In genomic region chr6:65295812-65296211, GRCh38 we compare ENCODE assay signal across 28 cellular contexts.
"Had no signal": no experiment of that assay in that cellular context is flagged by ENCODE, and none has a peak within 500 bp of the region (broad histone marks: within the 10 kb centered on the region; RNA-seq: fewer than 3 reads in every experiment).

No MANE protein-coding gene starts in this region.

- H3K4me3 ChIP-seq: ascending aorta, cardiac muscle cell, colonic mucosa had no signal

- DNase-seq: activated CD4-positive, alpha-beta memory T cell treated with anti-CD3 and anti-CD28 coated beads, Interleukin-2, amount 10 ng/mL, durations not matched to agents 7 days and 5 days; activated CD4-positive, alpha-beta T cell treated with anti-CD3 and anti-CD28 coated beads for 1 hour; activated CD4-positive, alpha-beta T cell treated with anti-CD3 and anti-CD28 coated beads for 36 hours; activated CD4-positive, alpha-beta T cell treated with anti-CD3 and anti-CD28 coated beads for 48 hours; activated CD4-positive, alpha-beta T cell treated with anti-CD3 and anti-CD28 coated beads, Interleukin-2, amount 10 ng/mL, durations not matched to agents 7 days and 5 days; activated CD4-positive, alpha-beta T cell treated with anti-CD3 and anti-CD28 coated beads, Interleukin-2, amount 50 U/mL, for 48 hours; activated CD4-positive, CD25-positive, alpha-beta regulatory T cell; activated CD8-positive, alpha-beta memory T cell treated with anti-CD3 and anti-CD28 coated beads for 24 hours; activated CD8-positive, alpha-beta memory T cell treated with anti-CD3 and anti-CD28 coated beads, Interleukin-2, amount 10 ng/mL, durations not matched to agents 7 days and 5 days; activated CD8-positive, alpha-beta memory T cell treated with anti-CD3 and anti-CD28 coated beads, Interleukin-2, amount 50 U/mL, for 48 hours; activated CD8-positive, alpha-beta T cell treated with anti-CD3 and anti-CD28 coated beads, Interleukin-2, amount 10 ng/mL, durations not matched to agents 7 days and 5 days; activated effector memory CD4-positive, alpha-beta T cell treated with Interleukin-2 at 50 U/mL for 16 hours; activated gamma-delta T cell; activated naive CD4-positive, alpha-beta T cell treated with anti-CD3 and anti-CD28 coated beads, Interleukin-2, amount 10 ng/mL, durations not matched to agents 7 days and 5 days; activated naive CD4-positive, alpha-beta T cell treated with Interleukin-2 at 50 U/mL for 16 hours; activated naive CD8-positive, alpha-beta T cell treated with anti-CD3 and anti-CD28 coated beads, Interleukin-2, amount 10 ng/mL, durations not matched to agents 7 days and 5 days; activated naive CD8-positive, alpha-beta T cell treated with anti-CD3 and anti-CD28 coated beads, Interleukin-2, amount 50 U/mL, for 24 hours; activated T-cell treated with anti-CD3 and anti-CD28 coated beads, Interleukin-2, amount 50 U/mL, for 24 hours; activated T-cell treated with anti-CD3 and anti-CD28 coated beads, Interleukin-2, amount 50 U/mL, for 48 hours; anterior cingulate cortex; caudate nucleus; cerebellar nuclear complex; colonic mucosa; T-helper 2 cell; T-helper 9 cell; WERI-Rb-1 had no signal

- H3K27ac ChIP-seq: ascending aorta, cardiac muscle cell, colonic mucosa, WERI-Rb-1 had no signal

- H3K36me3 ChIP-seq: ascending aorta, cardiac muscle cell, colonic mucosa had no signal

- H3K27me3 ChIP-seq: ascending aorta, cardiac muscle cell, colonic mucosa had no signal

- H3K9me3 ChIP-seq: ascending aorta, colonic mucosa had no signal

- H3K4me1 ChIP-seq: ascending aorta, colonic mucosa had no signal
